Comparison of ENCODE assay signal across 25 cellular contexts in the genomic region with DNA sequence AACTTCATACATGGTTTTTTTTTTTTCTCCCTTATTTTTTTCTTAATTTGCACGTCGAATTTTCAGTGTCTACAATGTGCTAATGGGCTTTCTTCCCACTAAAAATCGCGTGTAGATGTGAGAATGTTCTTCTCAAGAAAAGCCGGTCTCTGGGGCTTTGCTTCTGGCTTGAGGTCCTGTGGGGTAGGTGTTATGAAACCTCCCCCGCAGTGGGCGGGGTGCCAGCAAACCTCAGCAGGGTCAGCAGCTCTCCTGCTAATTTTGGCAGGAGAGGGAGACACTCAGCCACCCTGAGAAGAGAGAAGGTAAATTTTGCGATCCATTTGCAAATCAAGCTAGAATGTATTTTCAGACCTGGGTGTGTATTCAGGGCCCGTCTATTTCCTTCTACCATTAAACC. TPM values are rescaled to one million over a fixed set of nuclear protein-coding genes. Genes with fewer than 3 reads are reported as not detected.
"Had no signal": no experiment of that assay in that cellular context is flagged by ENCODE, and none has a peak within 500 bp of the region (broad histone marks: within the 10 kb centered on the region; RNA-seq: fewer than 3 reads in every experiment).

No MANE protein-coding gene starts in this region.

- DNase-seq: activated B cell treated with CpG ODN at 0.5 μM for 24 hours; activated CD4-positive, alpha-beta T cell treated with anti-CD3 and anti-CD28 coated beads for 36 hours; activated CD4-positive, alpha-beta T cell treated with anti-CD3 and anti-CD28 coated beads, Interleukin-2, amount 50 U/mL, for 48 hours; activated CD8-positive, alpha-beta memory T cell treated with anti-CD3 and anti-CD28 coated beads, Interleukin-2, amount 50 U/mL, for 48 hours; activated naive CD4-positive, alpha-beta T cell; activated T-cell treated with anti-CD3 and anti-CD28 coated beads, Interleukin-2, amount 50 U/mL, for 4 hours; adrenal gland; cerebellar nuclear complex; cortex of kidney; endodermal cell; nucleus accumbens; right lobe of liver; small intestine; stimulated activated CD4-positive, alpha-beta T cell treated with anti-CD3 and anti-CD28 coated beads, Interleukin-15, amount 100 ng/mL, for 24 hours; stimulated activated naive B cell treated with anti-CD40 and anti-IgM and Interleukin-4, amounts not matched to agents 10 μg/mL and 1 μg/mL and 100 μg/mL, for 72 hours; T1000; thyroid gland; uterus had no signal

- H3K27me3 ChIP-seq: adrenal gland, right lobe of liver, thyroid gland, uterus had no signal

- H3K4me1 Mint-ChIP-seq: activated B cell treated with CpG ODN at 0.5 μM for 24 hours; activated CD4-positive, alpha-beta T cell treated with anti-CD3 and anti-CD28 coated beads for 36 hours; endodermal cell; memory B cell; stimulated activated naive B cell treated with anti-CD40 and anti-IgM and Interleukin-4, amounts not matched to agents 10 μg/mL and 1 μg/mL and 100 μg/mL, for 72 hours had no signal

- H3K4me3 Mint-ChIP-seq: activated B cell treated with CpG ODN at 0.5 μM for 24 hours; activated CD4-positive, alpha-beta T cell treated with anti-CD3 and anti-CD28 coated beads for 36 hours; activated naive CD8-positive, alpha-beta T cell; activated T-cell treated with anti-CD3 and anti-CD28 coated beads, Interleukin-2, amount 50 U/mL, for 4 hours; endodermal cell; memory B cell; stimulated activated naive B cell treated with anti-CD40 and anti-IgM and Interleukin-4, amounts not matched to agents 10 μg/mL and 1 μg/mL and 100 μg/mL, for 72 hours; T-helper 1 cell treated with Interleukin-12 subunit alpha and Interleukin-12 subunit beta and Interleukin-4 antibody, amounts not matched to agents 30 μg/mL and 1 μg/mL, for 36 hours had no signal

- H3K9ac ChIP-seq: parathyroid adenoma had no signal

- H3K27me3 Mint-ChIP-seq: activated B cell treated with CpG ODN at 0.5 μM for 24 hours; activated CD4-positive, alpha-beta T cell treated with anti-CD3 and anti-CD28 coated beads for 36 hours; activated naive CD8-positive, alpha-beta T cell had no signal

- H3K27ac Mint-ChIP-seq: activated B cell treated with CpG ODN at 0.5 μM for 24 hours; activated CD4-positive, alpha-beta T cell treated with anti-CD3 and anti-CD28 coated beads for 36 hours; activated naive CD8-positive, alpha-beta T cell; activated T-helper 2 cell treated with anti-CD3 and anti-CD28 coated beads, Interferon-gamma antibody, Interleukin-2, Interleukin-4, amounts not matched to agents 10 μg/mL and 5 μg/mL and 100 μg/mL, durations not matched to agents 14 hours and 24 hours and 36 hours; endodermal cell; memory B cell; stimulated activated naive B cell treated with anti-CD40 and anti-IgM and Interleukin-4, amounts not matched to agents 10 μg/mL and 1 μg/mL and 100 μg/mL, for 72 hours; T-helper 1 cell treated with Interleukin-12 subunit alpha and Interleukin-12 subunit beta and Interleukin-4 antibody, amounts not matched to agents 30 μg/mL and 1 μg/mL, for 36 hours had no signal

- FAIRE-seq: small intestine had no signal

- H3K9me3 Mint-ChIP-seq: activated B cell treated with CpG ODN at 0.5 μM for 24 hours; activated T-cell treated with anti-CD3 and anti-CD28 coated beads, Interleukin-2, amount 50 U/mL, for 4 hours; activated T-helper 2 cell treated with anti-CD3 and anti-CD28 coated beads, Interferon-gamma antibody, Interleukin-2, Interleukin-4, amounts not matched to agents 10 μg/mL and 5 μg/mL and 100 μg/mL, durations not matched to agents 14 hours and 24 hours and 36 hours; endodermal cell; stimulated activated naive B cell treated with anti-CD40 and anti-IgM and Interleukin-4, amounts not matched to agents 10 μg/mL and 1 μg/mL and 100 μg/mL, for 72 hours; T-helper 1 cell treated with Interleukin-12 subunit alpha and Interleukin-12 subunit beta and Interleukin-4 antibody, amounts not matched to agents 30 μg/mL and 1 μg/mL, for 36 hours had no signal

- ATAC-seq: activated CD4-positive, alpha-beta T cell treated with anti-CD3 and anti-CD28 coated beads for 36 hours; activated T-cell treated with anti-CD3 and anti-CD28 coated beads, Interleukin-2, amount 50 U/mL, for 4 hours; stimulated activated naive B cell treated with anti-CD40 and anti-IgM and Interleukin-4, amounts not matched to agents 10 μg/mL and 1 μg/mL and 100 μg/mL, for 72 hours had no signal

- H3K9me3 ChIP-seq: adrenal gland, right lobe of liver, thyroid gland, uterus had no signal

- H3K36me3 ChIP-seq: adrenal gland, right lobe of liver, thyroid gland, uterus had no signal

- H3K36me3 Mint-ChIP-seq: activated naive CD8-positive, alpha-beta T cell; memory B cell; stimulated activated naive B cell treated with anti-CD40 and anti-IgM and Interleukin-4, amounts not matched to agents 10 μg/mL and 1 μg/mL and 100 μg/mL, for 72 hours had no signal

- H3K4me3 ChIP-seq: adrenal gland, right lobe of liver, thyroid gland, uterus had no signal

- H3K4me1 ChIP-seq: parathyroid adenoma, right lobe of liver, thyroid gland, uterus had no signal

- H3K27ac ChIP-seq: adrenal gland, epithelial cell of prostate, parathyroid adenoma, right lobe of liver, thyroid gland, uterus had no signal

RNA-seq across cellular contexts. Expression of gene NPR3, which starts 59.9 kb away (rescaled TPM):
- total RNA-seq: activated B cell treated with CpG ODN at 0.5 μM for 24 hours; activated CD8-positive, alpha-beta memory T cell treated with anti-CD3 and anti-CD28 coated beads for 36 hours; activated T-helper 2 cell treated with anti-CD3 and anti-CD28 coated beads, Interferon-gamma antibody, Interleukin-2, Interleukin-4, amounts not matched to agents 10 μg/mL and 5 μg/mL and 100 μg/mL, durations not matched to agents 14 hours and 24 hours and 36 hours had no signal
